ENCODE assay signal across 32 cellular contexts in the genomic region with DNA sequence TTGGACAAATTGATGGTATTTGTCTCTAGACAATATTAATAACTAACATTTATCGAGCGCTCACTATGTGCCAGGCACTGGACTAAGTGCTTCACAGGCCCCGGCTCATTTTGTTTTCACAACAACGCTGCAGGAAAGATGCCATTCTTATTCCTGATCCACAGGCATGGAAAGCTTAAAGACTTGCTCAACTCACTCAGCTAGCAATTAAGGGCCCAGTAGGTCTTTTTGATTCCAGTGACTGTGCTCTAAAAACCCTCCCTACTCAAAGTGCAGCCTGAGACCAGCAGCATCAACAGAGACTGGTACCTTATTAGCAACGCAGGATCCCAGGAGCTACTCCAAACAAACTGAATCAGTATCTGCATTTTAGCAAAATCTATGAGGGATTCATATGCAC. TPM values are rescaled to one million over a fixed set of nuclear protein-coding genes. Genes with fewer than 3 reads are reported as not detected.
DNase-seq lines count a peak whose midpoint lies in the region; ATAC-seq and TF ChIP-seq lines count a peak whose summit lies in the region.
"Had no signal": no experiment of that assay in that cellular context is flagged by ENCODE, and none has a peak within 500 bp of the region (broad histone marks: within the 10 kb centered on the region; RNA-seq: fewer than 3 reads in every experiment).

No MANE protein-coding gene starts in this region.

- no peak overlapping the region for H2BK5ac ChIP-seq in neuronal stem cell (ENCODE audit: low read length)

- H2BK12ac ChIP-seq in neuronal stem cell (ENCODE audit: low read length), result no peak overlapping the region

- no peak overlapping the region for H3K14ac ChIP-seq in neuronal stem cell (ENCODE audit: low read length)

- H3K18ac ChIP-seq in neuronal stem cell (ENCODE audit: low read length), result no peak overlapping the region

- peak overlapping the region; percentile 11 to 13 for H3K27ac ChIP-seq in esophagus (ENCODE audit: low read depth in 2 of 2, low read length in 1 of 2)
- peak overlapping the region; percentile 53 for H3K27ac ChIP-seq in neuronal stem cell (replicated peaks; ENCODE audit: low read length)
- H3K27ac ChIP-seq in uterus, result peak overlapping the region; percentile 91
- H3K27ac ChIP-seq: spleen had no signal

- no peak overlapping the region for H2BK15ac ChIP-seq in neuronal stem cell (ENCODE audit: low read length)

- TF ChIP-seq POLR2A in uterus (IDR thresholded peaks at IDR 0.05), result no peak

- no peak overlapping the region for H3K9ac ChIP-seq in neuronal stem cell (ENCODE audit: low read depth, low read length, poor library complexity)

- no peak overlapping the region for H4K8ac ChIP-seq in neuronal stem cell (ENCODE audit: low read depth, low read length)

- H3K4me3 Mint-ChIP-seq in endothelial cell (ENCODE audit: unreplicated experiment), result no peak overlapping the region
- H3K4me3 Mint-ChIP-seq: CD4-positive, alpha-beta memory T cell; naive B cell; T-cell had no signal

- no peak overlapping the region for H3K27ac Mint-ChIP-seq in endothelial cell (ENCODE audit: unreplicated experiment)
- H3K27ac Mint-ChIP-seq: CD4-positive, alpha-beta memory T cell; T-cell had no signal

- intact Hi-C loops in uterus (cut with DNase I; ENCODE audit: low total_unique reads), result no loop called here

- H3K79me1 ChIP-seq in neuronal stem cell (ENCODE audit: low read depth, low read length), result no peaks in the 10 kb centered on the region

- H2AK5ac ChIP-seq in neuronal stem cell (ENCODE audit: low read depth, low read length), result no peak overlapping the region

- H3K9me3 Mint-ChIP-seq in endothelial cell (ENCODE audit: unreplicated experiment), result no peaks in the 10 kb centered on the region
- H3K9me3 Mint-ChIP-seq: naive B cell, T-cell had no signal

- H3K4me1 ChIP-seq in esophagus (ENCODE audit: control insufficient read depth in 2 of 2, insufficient read depth in 2 of 2, low read length in 1 of 2) (peaks cover 10 to 17% of the 10 kb centered on the region in 2 donors), neuronal stem cell (ENCODE audit: control insufficient read depth in 2 of 2, insufficient read depth in 1 of 2, low read depth in 1 of 2, low read length in 2 of 2) (peaks cover 40 to 51% of the 10 kb centered on the region in 2 donors), uterus (peaks cover 0 to 6% of the 10 kb centered on the region in 2 donors)

- H3K36me3 ChIP-seq in esophagus (ENCODE audit: control insufficient read depth in 2 of 2, insufficient read depth in 2 of 2, low read length in 1 of 2) (no peaks in the 10 kb centered on the region), neuronal stem cell (replicated peaks in 1 of 2; ENCODE audit: control insufficient read depth in 2 of 2, insufficient read depth in 2 of 2, low read length in 2 of 2) (peaks cover 0 to 16% of the 10 kb centered on the region in 2 donors), uterus (no peaks in the 10 kb centered on the region)
- H3K36me3 ChIP-seq: breast epithelium, colonic mucosa, right atrium auricular region, spleen had no signal

- H2AFZ ChIP-seq in neuronal stem cell (ENCODE audit: low read length), result no peak overlapping the region
- H2AFZ ChIP-seq: PC-9 had no signal

- H3K36me3 Mint-ChIP-seq in endothelial cell (ENCODE audit: low read depth, unreplicated experiment), result no peaks in the 10 kb centered on the region
- H3K36me3 Mint-ChIP-seq: CD4-positive, alpha-beta memory T cell; naive B cell; T-cell had no signal

- no peak overlapping the region for H3K4me2 ChIP-seq in neuronal stem cell (ENCODE audit: insufficient read depth, low read length, poor library complexity, severe bottlenecking)

- H3K4me3 ChIP-seq in esophagus (ENCODE audit: low read depth in 1 of 2, low read length in 2 of 2) (no peak overlapping the region), neuronal stem cell (ENCODE audit: low read length in 2 of 2) (no peak overlapping the region), uterus (no peak overlapping the region)
- H3K4me3 ChIP-seq: breast epithelium, colonic mucosa, PC-9, right atrium auricular region, spleen had no signal

- H3K23ac ChIP-seq in neuronal stem cell (ENCODE audit: low read depth, low read length, poor library complexity), result no peak overlapping the region

- H2BK120ac ChIP-seq in neuronal stem cell (ENCODE audit: low read depth, low read length), result no peak overlapping the region

- H3K27me3 ChIP-seq in esophagus (ENCODE audit: control insufficient read depth in 1 of 2, insufficient read depth in 2 of 2, low read length in 2 of 2) (no peaks in the 10 kb centered on the region), neuronal stem cell (ENCODE audit: control insufficient read depth in 3 of 3, insufficient read depth in 3 of 3, low read depth in 1 of 3, low read length in 3 of 3) (no peaks in the 10 kb centered on the region), uterus (no peaks in the 10 kb centered on the region)
- H3K27me3 ChIP-seq: breast epithelium, colonic mucosa, right atrium auricular region had no signal

- peaks cover 2% of the 10 kb centered on the region for H3K27me3 Mint-ChIP-seq in endothelial cell (ENCODE audit: unreplicated experiment)

- H3K4me1 Mint-ChIP-seq in endothelial cell (ENCODE audit: unreplicated experiment), result peaks cover 29% of the 10 kb centered on the region
- H3K4me1 Mint-ChIP-seq: CD4-positive, alpha-beta memory T cell had no signal

- ATAC-seq in HG03159 (IDR thresholded peaks at IDR 0.05; ENCODE audit: unreplicated experiment), result no peak
- ATAC-seq: HCT116, T-cell had no signal

- H3K9me3 ChIP-seq in esophagus (ENCODE audit: control insufficient read depth in 2 of 2, insufficient read depth in 1 of 2, low read depth in 1 of 2, low read length in 1 of 2) (no peaks in the 10 kb centered on the region), neuronal stem cell (replicated peaks in 1 of 2; ENCODE audit: control insufficient read depth in 2 of 2, insufficient read depth in 1 of 2, low read depth in 1 of 2, low read length in 2 of 2) (no peaks in the 10 kb centered on the region), uterus (no peaks in the 10 kb centered on the region)
- H3K9me3 ChIP-seq: breast epithelium, colonic mucosa, right atrium auricular region, spleen had no signal

- 87 to 90% methylated on average over 5 of the region's 5 CpGs for WGBS in esophagus, 2 donors
- WGBS in neuronal stem cell (ENCODE audit: extremely low coverage in 2 of 2, insufficient read length in 2 of 2, insufficient replicate concordance in 1 of 2), 2 donors, result no CpG with 5 or more reads among the region's 5 CpGs

- no peak overlapping the region for H4K91ac ChIP-seq in neuronal stem cell (ENCODE audit: low read depth, low read length, poor library complexity)

- H3K4ac ChIP-seq in neuronal stem cell (ENCODE audit: low read length), result no peak overlapping the region

- DNase-seq in NCI-H510A treated with DMSO at 0.1 percent for 48 hours (lab: John Stamatoyannopoulos, UW) (peak; percentile 62), NCI-H510A (lab: John Stamatoyannopoulos, UW) (no peak), neuronal stem cell (ENCODE audit: low spot score) (no peak), uterus (no peak), endothelial cell (ENCODE audit: low spot score) (no peak)
- no peak for DNase-seq in stimulated activated naive CD4-positive, alpha-beta T cell treated with Interleukin-2 at 50 U/mL for 16 hours (lab: John Stamatoyannopoulos, UW)
- DNase-seq: 8988T; activated CD4-positive, alpha-beta T cell treated with anti-CD3 and anti-CD28 coated beads for 1 hour; activated T-cell treated with anti-CD3 and anti-CD28 coated beads, Interleukin-2, amount 50 U/mL, for 1 hour; AML-193; CD4-positive, alpha-beta memory T cell; colonic mucosa; DMS 273 treated with DMSO at 0.1 percent for 48 hours; glutamatergic neuron; kidney glomerular epithelial cell; mammary epithelial cell; naive B cell; NCI-H187 treated with DMSO at 0.1 percent for 48 hours; NCI-H345; NK-92 treated with Interleukin-12 subunit alpha and Interleukin-12 subunit beta, amount 100 ng/mL, for 24 hours; PC-9; SIG-M5; spleen; stimulated activated CD4-positive, alpha-beta T cell treated with anti-CD3 and anti-CD28 coated beads, Interleukin-4, amount 100 ng/mL, for 4 hours; stimulated activated naive CD4-positive, alpha-beta T cell; T-cell; trophoblast cell had no signal

- no peak for TF ChIP-seq CTCF in uterus (IDR thresholded peaks at IDR 0.05)
- TF ChIP-seq CTCF in endothelial cell (IDR thresholded peaks at IDR 0.05; ENCODE audit: unreplicated experiment), result no peak

RNA-seq across cellular contexts. Expression of a gene that starts 35.3 kb away (rescaled TPM):
- 10 to 100 TPM; 19.9 to 31.1 TPM for polyA plus RNA-seq in esophagus
- polyA plus RNA-seq in neuronal stem cell (2013, experiment 1 of 2), result 23.4 TPM
- polyA plus RNA-seq in neuronal stem cell (2013, experiment 2 of 2), result 22.7 TPM
- 10 to 100 TPM in 3 of 4 donors, 1 to 10 TPM in 1; 7.9 to 63.6 (median 18.8) TPM for total RNA-seq in uterus
- total RNA-seq in endothelial cell (ENCODE audit: unreplicated experiment), result 13.3 TPM
- polyA plus RNA-seq: CD4-positive, alpha-beta memory T cell had no signal

Comparison
In these comparisons a context has a peak if more than half of its experiments do, and no peak if none do; other contexts are left out.
1. H3K27ac ChIP-seq: peak in every context shown above with its lines; median percentile 91 in uterus; 53 in neuronal stem cell; 12 in esophagus.